ENCODE assay signal across 24 cellular contexts in the genomic region with DNA sequence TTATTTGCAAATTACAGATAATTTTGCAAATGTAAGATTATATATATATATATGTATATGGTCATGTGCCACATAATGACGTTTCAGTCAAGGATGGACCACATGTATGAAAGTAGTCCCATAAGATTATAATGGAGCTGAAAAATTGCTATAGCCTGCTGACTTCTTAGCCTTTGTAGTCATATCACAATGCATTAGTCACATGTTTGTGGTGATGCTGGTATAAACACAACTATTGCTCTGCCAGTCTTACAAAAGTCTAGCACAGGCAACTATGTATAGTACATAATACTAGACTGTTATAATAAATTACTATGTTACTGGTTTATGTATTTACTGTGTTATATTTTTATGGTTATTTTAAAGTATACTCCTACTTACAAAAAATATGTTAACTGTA.
"Had no signal": no experiment of that assay in that cellular context is flagged by ENCODE, and none has a peak within 500 bp of the region (broad histone marks: within the 10 kb centered on the region; RNA-seq: fewer than 3 reads in every experiment).

No MANE protein-coding gene starts in this region.

- ATAC-seq: activated CD8-positive, alpha-beta memory T cell treated with anti-CD3 and anti-CD28 coated beads, Interleukin-2, amount 10 ng/mL, durations not matched to agents 7 days and 5 days; activated CD8-positive, alpha-beta T cell treated with anti-CD3 and anti-CD28 coated beads for 36 hours; activated naive CD8-positive, alpha-beta T cell treated with anti-CD3 and anti-CD28 coated beads, Interleukin-2, amount 50 U/mL, for 24 hours; left lobe of liver; lower lobe of right lung; right cardiac atrium; stimulated activated naive CD8-positive, alpha-beta T cell treated with anti-CD3 and anti-CD28 coated beads, Interleukin-15, Interleukin-2, amounts not matched to agents 100 U/mL and 50 U/mL, for 24 hours; T-helper 17 cell had no signal

- H3K27ac ChIP-seq: brain microvascular endothelial cell, lower lobe of right lung, parathyroid adenoma, tibial artery had no signal

- DNase-seq: activated CD4-positive, alpha-beta T cell treated with anti-CD3 and anti-CD28 coated beads, Interleukin-2, amount 10 ng/mL, durations not matched to agents 7 days and 5 days; activated CD4-positive, CD25-positive, alpha-beta regulatory T cell treated with anti-CD3 and anti-CD28 coated beads, Interleukin-2, amount 50 U/mL, for 72 hours; activated CD8-positive, alpha-beta memory T cell treated with anti-CD3 and anti-CD28 coated beads, Interleukin-2, amount 10 ng/mL, durations not matched to agents 7 days and 5 days; activated CD8-positive, alpha-beta T cell treated with anti-CD3 and anti-CD28 coated beads for 36 hours; activated gamma-delta T cell; activated naive CD4-positive, alpha-beta T cell treated with anti-CD3 and anti-CD28 coated beads, Interleukin-2, amount 50 U/mL, for 16 hours; activated naive CD8-positive, alpha-beta T cell treated with anti-CD3 and anti-CD28 coated beads, Interleukin-2, amount 50 U/mL, for 24 hours; activated T-cell treated with anti-CD3 and anti-CD28 coated beads for 4 hours; aorta; brain microvascular endothelial cell; cortex of kidney; foreskin fibroblast; kidney; lower lobe of right lung; naive B cell; nucleus accumbens; right cardiac atrium; stimulated activated CD4-positive, alpha-beta T cell treated with anti-CD3 and anti-CD28 coated beads, Interleukin-12 subunit alpha, Interleukin-12 subunit beta, amount 100 ng/mL, for 4 hours; stimulated activated CD4-positive, alpha-beta T cell treated with anti-CD3 and anti-CD28 coated beads, Interleukin-4, amount 100 ng/mL, for 4 hours; stimulated activated naive CD8-positive, alpha-beta T cell treated with anti-CD3 and anti-CD28 coated beads, Interleukin-15, Interleukin-2, amounts not matched to agents 100 U/mL and 50 U/mL, for 24 hours; T-helper 17 cell; tibial artery had no signal
